Comparison of ENCODE assay signal across 10 cellular contexts in the genomic region with DNA sequence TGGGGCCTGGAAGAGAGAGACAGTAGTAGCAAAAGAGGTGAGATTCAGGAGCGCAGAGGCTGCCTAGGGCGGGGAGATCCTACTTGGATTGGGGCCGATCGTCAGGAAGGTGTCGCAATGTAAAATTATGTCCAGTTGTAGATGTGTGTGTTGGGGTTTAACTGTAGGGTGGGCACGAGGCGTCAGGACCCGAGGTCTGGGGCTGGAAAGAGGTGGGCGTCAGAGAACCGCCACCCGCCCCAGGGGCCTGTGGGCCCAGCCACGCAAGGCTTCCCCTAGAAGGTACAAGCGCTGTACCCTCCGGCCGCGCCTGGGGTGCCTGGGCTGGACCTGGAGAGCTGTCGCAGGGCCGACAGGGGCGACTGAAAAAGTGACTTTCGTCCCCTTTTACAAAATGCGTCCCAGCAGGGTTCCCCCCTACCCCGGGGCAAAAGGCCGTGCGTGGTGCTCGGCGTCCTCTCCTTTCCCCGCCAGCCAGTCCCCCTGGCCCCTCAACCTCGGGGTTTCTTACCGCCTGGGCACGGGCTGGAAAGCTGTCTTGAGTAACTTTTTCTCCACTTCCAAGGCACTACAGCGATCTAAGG. TPM values are rescaled to one million over a fixed set of nuclear protein-coding genes. Genes with fewer than 3 reads are reported as not detected.
A peak's percentile ranks its signal among the peaks of the same experiment; 100 is the strongest.
DNase-seq lines count a peak whose midpoint lies in the region; ATAC-seq and TF ChIP-seq lines count a peak whose summit lies in the region.
"Had no signal": no experiment of that assay in that cellular context is flagged by ENCODE, and none has a peak within 500 bp of the region (broad histone marks: within the 10 kb centered on the region; RNA-seq: fewer than 3 reads in every experiment).

No MANE protein-coding gene starts in this region.

- intact Hi-C loops in aorta (cut with DNase I): loop anchor here (5.0 to 10.0 kb wide), 3 partner anchors 351 to 973 kb away; no protein-coding TSS in a partner anchor

- peak overlapping the region; percentile 66 for H3K9ac ChIP-seq in HUES6 (ENCODE audit: low read length)

- peaks cover 25% of the 10 kb centered on the region for H3K36me3 Mint-ChIP-seq in endothelial cell (ENCODE audit: low read depth, unreplicated experiment)
- H3K36me3 Mint-ChIP-seq in nephron (ENCODE audit: low read depth): peaks cover 21% of the 10 kb centered on the region

- no peak for ATAC-seq in HG03095 (IDR thresholded peaks at IDR 0.05; ENCODE audit: unreplicated experiment)
- ATAC-seq in aorta (ENCODE audit: low FRiP score): no peak

- DNase-seq in BJ (ENCODE audit: low read depth) (no peak), endothelial cell (ENCODE audit: low spot score) (no peak), activated gamma-delta T cell (lab: John Stamatoyannopoulos, UW) (no peak), aorta (no peak)
- no peak for DNase-seq in activated CD4-positive, alpha-beta T cell treated with anti-CD3 and anti-CD28 coated beads for 48 hours
- DNase-seq: GOT3; stimulated activated CD4-positive, alpha-beta T cell treated with anti-CD3 and anti-CD28 coated beads, Interleukin-4, amount 100 ng/mL, for 1 hour had no signal

- H3K4me1 ChIP-seq in HUES6 (ENCODE audit: control insufficient read depth, insufficient read depth, low read length) (peaks cover 13% of the 10 kb centered on the region), aorta (ENCODE audit: control insufficient read depth in 1 of 2, insufficient read depth in 2 of 2, low read length in 2 of 2) (no peaks in the 10 kb centered on the region)

- POLR2A ChIA-PET in BJ (lab: Charles Lee): no interaction called here

- H3K4me3 Mint-ChIP-seq in endothelial cell (ENCODE audit: unreplicated experiment): peak overlapping the region; percentile 96
- peak overlapping the region; percentile 79 to 98 (median 80) for H3K4me3 Mint-ChIP-seq in nephron

- H3K27me3 Mint-ChIP-seq in endothelial cell (ENCODE audit: unreplicated experiment): peaks cover 27% of the 10 kb centered on the region
- H3K27me3 Mint-ChIP-seq in nephron (ENCODE audit: low read depth): peaks cover 93% of the 10 kb centered on the region

- peak overlapping the region; percentile 87 for H3K4me3 ChIP-seq in BJ (ENCODE audit: low read depth, low read length)
- peak overlapping the region; percentile 65 for H3K4me3 ChIP-seq in HUES6 (ENCODE audit: low read depth, low read length)
- no peak overlapping the region for H3K4me3 ChIP-seq in aorta (ENCODE audit: low read length in 2 of 2)

- H3K36me3 ChIP-seq in BJ (ENCODE audit: control insufficient read depth, insufficient read depth, low read length) (no peaks in the 10 kb centered on the region; the same call in 1 of the 2 replicates), HUES6 (ENCODE audit: control insufficient read depth, insufficient read depth, low read length) (no peaks in the 10 kb centered on the region), aorta (ENCODE audit: control insufficient read depth in 1 of 2, insufficient read depth in 2 of 2, low read length in 1 of 2) (no peaks in the 10 kb centered on the region)

- peak overlapping the region; percentile 74 for H3K27ac Mint-ChIP-seq in endothelial cell (ENCODE audit: unreplicated experiment)
- H3K27ac Mint-ChIP-seq in nephron: peak overlapping the region in 1 of 3 experiments; percentile 83

- WGBS in aorta, 2 donors: 52 to 66% methylated on average over 23 to 31 of the region's 31 CpGs

- no peaks in the 10 kb centered on the region for H3K27me3 ChIP-seq in BJ (ENCODE audit: control insufficient read depth, insufficient read depth, low read length)
- H3K27me3 ChIP-seq in HUES6 (ENCODE audit: control insufficient read depth, insufficient read depth, low read length): peaks cover 84% of the 10 kb centered on the region
- no peaks in the 10 kb centered on the region for H3K27me3 ChIP-seq in aorta (ENCODE audit: control insufficient read depth in 1 of 2, insufficient read depth in 2 of 2, low read length in 1 of 2)

- H3K9me3 Mint-ChIP-seq in endothelial cell (ENCODE audit: unreplicated experiment) (no peaks in the 10 kb centered on the region), nephron (no peaks in the 10 kb centered on the region)

- no peak for TF ChIP-seq CTCF in BJ (IDR thresholded peaks at IDR 0.05; ENCODE audit: insufficient read depth, low read depth, low read length)
- TF ChIP-seq CTCF in endothelial cell (IDR thresholded peaks at IDR 0.05; ENCODE audit: unreplicated experiment): no peak
- TF ChIP-seq CTCF in nephron (IDR thresholded peaks at IDR 0.05; ENCODE audit: unreplicated experiment in 3 of 3): no peak

- H3K9me3 ChIP-seq in HUES6 (ENCODE audit: control insufficient read depth, insufficient read depth, low read depth, low read length): no peaks in the 10 kb centered on the region
- H3K9me3 ChIP-seq in aorta (ENCODE audit: control insufficient read depth, low read length): no peaks in the 10 kb centered on the region

- H3K27ac ChIP-seq in HUES6 (ENCODE audit: low read depth, low read length) (no peak overlapping the region), aorta (ENCODE audit: low read depth in 1 of 2, low read length in 2 of 2) (no peak overlapping the region)

- H3K4me1 Mint-ChIP-seq in endothelial cell (ENCODE audit: unreplicated experiment): peaks cover 30% of the 10 kb centered on the region
- peaks cover 26% of the 10 kb centered on the region for H3K4me1 Mint-ChIP-seq in nephron

- CTCF ChIA-PET in BJ (lab: Yijun Ruan, JAX): interaction anchor here (0.6 kb wide), 1 partner anchor 648 kb away, joined by 3 read pairs; no protein-coding TSS in a partner anchor

RNA-seq across cellular contexts. Expression of gene IRX3, which starts 2.8 kb away (rescaled TPM):
- polyA plus RNA-seq in BJ (2011; rRNA removed): 2.2 and 2.3 TPM in 2 replicates
- polyA minus RNA-seq in BJ (2011; rRNA and poly(A)+ RNA removed): 1.1 and 1.4 TPM in 2 replicates
- 30.5 TPM for total RNA-seq in endothelial cell (ENCODE audit: unreplicated experiment)
- total RNA-seq in aorta: 1 to 10 TPM; 1.4 to 6.7 TPM
- polyA plus RNA-seq in aorta: under 1 TPM; 0.38 to 0.49 TPM

Comparison
In these comparisons a context has a peak if more than half of its experiments do, and no peak if none do; other contexts are left out.
1. H3K4me3 ChIP-seq: peak in BJ (single experiment) and HUES6 (single experiment); none in aorta (0 of 2).